23 cellular contexts compared by ENCODE assay signal in the genomic region with DNA sequence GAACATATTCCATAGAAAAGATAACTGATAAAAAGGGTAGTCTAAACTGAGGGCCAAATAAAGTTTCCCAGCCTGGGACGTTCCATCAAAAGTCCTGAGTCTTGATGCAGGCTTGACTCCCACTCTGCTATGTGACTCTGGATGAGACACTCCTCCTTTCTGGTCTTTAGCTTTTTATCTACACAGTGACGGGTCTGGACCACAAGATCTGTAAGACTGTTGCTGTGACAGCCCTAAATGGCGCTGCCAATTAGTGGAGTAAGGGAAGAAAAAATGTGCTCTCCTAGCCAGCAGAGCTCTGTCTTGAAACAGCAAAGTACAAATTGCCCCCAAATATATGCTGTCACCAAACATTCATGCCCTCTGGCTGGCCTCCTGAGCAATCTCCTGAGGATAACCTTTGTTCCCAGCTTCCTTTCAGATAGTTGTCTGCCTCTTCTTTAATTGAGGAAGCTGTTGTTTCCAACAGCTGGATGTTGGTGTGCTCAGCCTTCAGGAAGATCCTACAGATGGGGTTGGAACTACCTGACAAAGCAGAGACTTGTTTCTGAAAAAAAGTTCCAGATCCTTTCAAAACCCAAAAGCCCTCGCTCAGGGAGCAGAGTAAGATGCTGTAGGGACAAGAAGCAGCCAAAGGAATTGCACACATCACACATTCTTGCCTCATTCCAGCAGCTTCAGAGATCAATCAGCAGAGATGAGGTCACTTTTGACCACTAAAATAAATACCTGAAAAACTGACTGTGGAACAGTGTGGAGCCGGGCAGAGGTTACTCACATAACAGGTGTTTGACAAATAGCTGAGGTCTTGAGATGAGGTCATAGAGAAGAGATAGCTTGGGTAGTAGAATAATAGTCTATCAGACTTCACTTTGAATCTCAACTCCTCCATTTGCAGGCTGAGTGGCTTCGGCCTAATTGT.
A peak's percentile ranks its signal among the peaks of the same experiment; 100 is the strongest.
DNase-seq lines count a peak whose midpoint lies in the region; ATAC-seq, FAIRE-seq and TF ChIP-seq lines count a peak whose summit lies in the region.
"Had no signal": no experiment of that assay in that cellular context is flagged by ENCODE, and none has a peak within 500 bp of the region (broad histone marks: within the 10 kb centered on the region; RNA-seq: fewer than 3 reads in every experiment).

No MANE protein-coding gene starts in this region.

- TF ChIP-seq POLR2A in GM12892 (IDR thresholded peaks at IDR 0.05; ENCODE audit: low read depth, low read length) = no peak

- no peak for DNase-seq in GM12892 (ENCODE audit: insufficient read length)
- peak; percentile 55 for DNase-seq in RCC 7860 (ENCODE audit: low spot score)
- DNase-seq in fibroblast of the aortic adventitia (ENCODE audit: low read depth) = peak; percentile 30
- peak; percentile 60 for DNase-seq in renal cortical epithelial cell (ENCODE audit: low read depth)
- no peak for DNase-seq in NCI-H69 (lab: John Stamatoyannopoulos, UW)
- no peak for DNase-seq in SK-N-DZ (ENCODE audit: low spot score)
- DNase-seq: activated CD4-positive, alpha-beta T cell treated with anti-CD3 and anti-CD28 coated beads for 4 hours; activated gamma-delta T cell; activated T-cell treated with anti-CD3 and anti-CD28 coated beads, Interleukin-2, amount 50 U/mL, for 1 hour; head of caudate nucleus; MM.1S; NCI-H1417; NCI-H2029 treated with DMSO at 0.1 percent for 48 hours; NCI-H2227 treated with DMSO at 0.1 percent for 48 hours; NCI-H748 treated with DMSO at 0.1 percent for 48 hours; stimulated activated naive CD4-positive, alpha-beta T cell treated with Interleukin-2 at 50 U/mL for 16 hours; testis had no signal

- no peak for ATAC-seq in GM19328 (IDR thresholded peaks at IDR 0.05; ENCODE audit: unreplicated experiment)
- ATAC-seq: HCT116, K562, left lobe of liver had no signal

- TF ChIP-seq CTCF in fibroblast of the aortic adventitia (IDR thresholded peaks at IDR 0.05; ENCODE audit: insufficient read depth, low read length) = no peak

- FAIRE-seq in GM12892 (lab: Jason Lieb, UNC) = peak; percentile 17
- FAIRE-seq in RCC 7860 (lab: Jason Lieb, UNC) = no peak
- FAIRE-seq: GM19239, HTR-8/SVneo, K562 had no signal

- H3K4me3 ChIP-seq in fibroblast of the aortic adventitia (ENCODE audit: low read depth, low read length) = no peak overlapping the region
- H3K4me3 ChIP-seq: K562, testis had no signal

Comparison
In these comparisons a context has a peak if more than half of its experiments do, and no peak if none do; other contexts are left out.
1. DNase-seq: peak in RCC 7860 (single experiment), fibroblast of the aortic adventitia (single experiment) and renal cortical epithelial cell (single experiment); none in GM12892 (single experiment), NCI-H69 (single experiment) and SK-N-DZ (single experiment).